ENCODE assay signal across 1 cellular context in the genomic region with DNA sequence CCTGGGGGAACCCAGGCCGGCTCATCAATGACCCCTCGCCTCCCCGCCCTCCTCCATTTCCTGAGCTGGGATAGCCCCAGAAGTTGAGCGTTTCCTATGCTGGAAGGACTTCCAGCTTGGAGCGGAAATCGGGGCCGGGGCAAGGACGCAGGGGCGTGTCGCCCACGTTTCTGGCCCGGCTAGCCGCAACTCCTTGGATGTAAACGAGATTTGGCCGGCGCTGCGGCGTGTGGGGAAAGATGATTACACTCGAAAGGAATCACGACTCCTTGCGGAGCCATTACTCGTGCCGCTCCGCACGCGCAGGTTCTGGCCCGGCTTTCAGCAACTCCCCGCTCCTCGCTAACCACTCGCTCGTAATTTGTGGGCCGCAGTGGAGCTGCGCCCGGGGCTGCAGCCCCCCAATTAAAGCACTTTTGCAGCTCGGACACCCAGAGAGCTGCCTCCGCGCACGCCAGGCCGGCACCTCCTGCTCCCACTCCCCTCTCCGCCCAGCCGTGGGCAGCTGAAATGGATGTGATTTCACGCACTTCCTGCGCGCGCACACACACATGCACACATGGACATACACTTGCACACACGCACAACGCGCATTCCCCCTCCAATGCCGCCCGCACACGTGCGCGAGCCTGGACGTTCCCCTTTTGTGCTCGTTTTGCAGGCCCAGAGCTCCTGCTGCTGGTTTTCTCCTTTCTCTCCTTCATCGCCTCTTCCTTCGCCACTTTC.
TF ChIP-seq lines count a peak whose summit lies in the region.

No MANE protein-coding gene starts in this region.

TF ChIP-seq in HepG2, 621 proteins besides CTCF, POLR2A, EP300 and RAD21:
- TF ChIP-seq REL (CRISPR knock-in tag; conservative IDR thresholded peaks at IDR 0.05) (0 out of 2 replicates have a peak, but pooled peaks have one; percentile 57), NRL (CRISPR knock-in tag; IDR thresholded peaks at IDR 0.05; ENCODE audit: borderline replicate concordance) (0 out of 2 replicates have a peak, but pooled peaks have one; percentile 5), ZNF614 (CRISPR knock-in tag; IDR thresholded peaks at IDR 0.05; ENCODE audit: borderline replicate concordance) (no peak), PCBP1 (IDR thresholded peaks at IDR 0.05; ENCODE audit: borderline replicate concordance, low read depth, low read length) (no peak), PHF20 (CRISPR knock-in tag; IDR thresholded peaks at IDR 0.05) (no peak), CC2D1A (CRISPR knock-in tag; IDR thresholded peaks at IDR 0.05) (no peak), U2AF1 (optimal IDR thresholded peaks at IDR 0.05; ENCODE audit: low read depth, low read length) (peak; percentile 38), SP4 (CRISPR knock-in tag; IDR thresholded peaks at IDR 0.05) (no peak), ZNF547 (CRISPR knock-in tag; IDR thresholded peaks at IDR 0.05) (no peak), NBN (conservative IDR thresholded peaks at IDR 0.05) (no peak), ZNF782 (CRISPR knock-in tag; IDR thresholded peaks at IDR 0.05; ENCODE audit: borderline replicate concordance) (0 out of 2 replicates have a peak, but pooled peaks have one; percentile 23), MAZ (IDR thresholded peaks at IDR 0.05; ENCODE audit: borderline replicate concordance, low read depth, low read length) (no peak), MAZ (CRISPR knock-in tag; IDR thresholded peaks at IDR 0.05; ENCODE audit: low read depth) (peak; percentile 13; the same call in 1 of the 2 replicates)
- TF ChIP-seq, protein P1, sequence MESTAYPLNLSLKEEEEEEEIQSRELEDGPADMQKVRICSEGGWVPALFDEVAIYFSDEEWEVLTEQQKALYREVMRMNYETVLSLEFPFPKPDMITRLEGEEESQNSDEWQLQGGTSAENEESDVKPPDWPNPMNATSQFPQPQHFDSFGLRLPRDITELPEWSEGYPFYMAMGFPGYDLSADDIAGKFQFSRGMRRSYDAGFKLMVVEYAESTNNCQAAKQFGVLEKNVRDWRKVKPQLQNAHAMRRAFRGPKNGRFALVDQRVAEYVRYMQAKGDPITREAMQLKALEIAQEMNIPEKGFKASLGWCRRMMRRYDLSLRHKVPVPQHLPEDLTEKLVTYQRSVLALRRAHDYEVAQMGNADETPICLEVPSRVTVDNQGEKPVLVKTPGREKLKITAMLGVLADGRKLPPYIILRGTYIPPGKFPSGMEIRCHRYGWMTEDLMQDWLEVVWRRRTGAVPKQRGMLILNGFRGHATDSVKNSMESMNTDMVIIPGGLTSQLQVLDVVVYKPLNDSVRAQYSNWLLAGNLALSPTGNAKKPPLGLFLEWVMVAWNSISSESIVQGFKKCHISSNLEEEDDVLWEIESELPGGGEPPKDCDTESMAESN (CRISPR knock-in tag; conservative IDR thresholded peaks at IDR 0.05) = 0 out of 2 replicates have a peak, but pooled peaks have one; percentile 2
- TF ChIP-seq, protein P2, sequence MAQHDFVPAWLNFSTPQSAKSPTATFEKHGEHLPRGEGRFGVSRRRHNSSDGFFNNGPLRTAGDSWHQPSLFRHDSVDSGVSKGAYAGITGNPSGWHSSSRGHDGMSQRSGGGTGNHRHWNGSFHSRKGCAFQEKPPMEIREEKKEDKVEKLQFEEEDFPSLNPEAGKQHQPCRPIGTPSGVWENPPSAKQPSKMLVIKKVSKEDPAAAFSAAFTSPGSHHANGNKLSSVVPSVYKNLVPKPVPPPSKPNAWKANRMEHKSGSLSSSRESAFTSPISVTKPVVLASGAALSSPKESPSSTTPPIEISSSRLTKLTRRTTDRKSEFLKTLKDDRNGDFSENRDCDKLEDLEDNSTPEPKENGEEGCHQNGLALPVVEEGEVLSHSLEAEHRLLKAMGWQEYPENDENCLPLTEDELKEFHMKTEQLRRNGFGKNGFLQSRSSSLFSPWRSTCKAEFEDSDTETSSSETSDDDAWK (CRISPR knock-in tag; IDR thresholded peaks at IDR 0.05) = no peak
- TF ChIP-seq, protein P3, sequence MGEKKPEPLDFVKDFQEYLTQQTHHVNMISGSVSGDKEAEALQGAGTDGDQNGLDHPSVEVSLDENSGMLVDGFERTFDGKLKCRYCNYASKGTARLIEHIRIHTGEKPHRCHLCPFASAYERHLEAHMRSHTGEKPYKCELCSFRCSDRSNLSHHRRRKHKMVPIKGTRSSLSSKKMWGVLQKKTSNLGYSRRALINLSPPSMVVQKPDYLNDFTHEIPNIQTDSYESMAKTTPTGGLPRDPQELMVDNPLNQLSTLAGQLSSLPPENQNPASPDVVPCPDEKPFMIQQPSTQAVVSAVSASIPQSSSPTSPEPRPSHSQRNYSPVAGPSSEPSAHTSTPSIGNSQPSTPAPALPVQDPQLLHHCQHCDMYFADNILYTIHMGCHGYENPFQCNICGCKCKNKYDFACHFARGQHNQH (CRISPR knock-in tag; IDR thresholded peaks at IDR 0.05) = no peak
- TF ChIP-seq, protein P4, sequence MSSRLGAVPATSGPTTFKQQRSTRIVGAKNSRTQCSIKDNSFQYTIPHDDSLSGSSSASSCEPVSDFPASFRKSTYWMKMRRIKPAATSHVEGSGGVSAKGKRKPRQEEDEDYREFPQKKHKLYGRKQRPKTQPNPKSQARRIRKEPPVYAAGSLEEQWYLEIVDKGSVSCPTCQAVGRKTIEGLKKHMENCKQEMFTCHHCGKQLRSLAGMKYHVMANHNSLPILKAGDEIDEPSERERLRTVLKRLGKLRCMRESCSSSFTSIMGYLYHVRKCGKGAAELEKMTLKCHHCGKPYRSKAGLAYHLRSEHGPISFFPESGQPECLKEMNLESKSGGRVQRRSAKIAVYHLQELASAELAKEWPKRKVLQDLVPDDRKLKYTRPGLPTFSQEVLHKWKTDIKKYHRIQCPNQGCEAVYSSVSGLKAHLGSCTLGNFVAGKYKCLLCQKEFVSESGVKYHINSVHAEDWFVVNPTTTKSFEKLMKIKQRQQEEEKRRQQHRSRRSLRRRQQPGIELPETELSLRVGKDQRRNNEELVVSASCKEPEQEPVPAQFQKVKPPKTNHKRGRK (CRISPR knock-in tag; IDR thresholded peaks at IDR 0.05) = peak; percentile 92; the same call in 1 of the 2 replicates
